In genomic region chr6:31680841-31681671, GRCh38 we compare ENCODE assay signal across 8 cellular contexts. TPM values are rescaled to one million over a fixed set of nuclear protein-coding genes. Genes with fewer than 3 reads are reported as not detected.
DNase-seq lines count a peak whose midpoint lies in the region; ATAC-seq and TF ChIP-seq lines count a peak whose summit lies in the region.

TSS of gene LY6G5C (minus strand) at chr6:31681067. CDS start at chr6:31680373, 694 bp downstream.

- peak; percentile 33 to 72 (median 45) for DNase-seq in CD8-positive, alpha-beta memory T cell
- DNase-seq in NCI-H748 treated with DMSO at 0.1 percent for 48 hours (lab: John Stamatoyannopoulos, UW) (peak; percentile 95), lower leg skin (ENCODE audit: low spot score in 2 of 2) (peak; percentile 86 to 95)
- peak; percentile 77 for DNase-seq in activated CD4-positive, alpha-beta memory T cell treated with anti-CD3 and anti-CD28 coated beads, Interleukin-2, amount 10 ng/mL, durations not matched to agents 7 days and 5 days
- peak; percentile 23 for DNase-seq in effector CD8-positive, alpha-beta T cell (lab: John Stamatoyannopoulos, UW)
- peak; percentile 31 to 41 (median 35) for DNase-seq in stimulated activated CD4-positive, alpha-beta T cell treated with anti-CD3 and anti-CD28 coated beads, TNF-alpha, amount 100 ng/mL, for 1 hour (ENCODE audit: low read depth in 3 of 3, low spot score in 1 of 3)

- H3K36me3 ChIP-seq in CD8-positive, alpha-beta memory T cell (ENCODE audit: insufficient read depth, low read length) = peaks cover 3% of the 10 kb centered on the region

- peak within 1 kb of the TSS; percentile 80 to 97 (median 87) for H3K4me3 Mint-ChIP-seq in CD8-positive, alpha-beta memory T cell
- peak within 1 kb of the TSS; percentile 74 for H3K4me3 Mint-ChIP-seq in activated CD4-positive, alpha-beta memory T cell treated with anti-CD3 and anti-CD28 coated beads, Interleukin-2, amount 10 ng/mL, durations not matched to agents 7 days and 5 days

- peaks cover 0 to 11% (median 4%) of the 10 kb centered on the region in 3 donors for H3K36me3 Mint-ChIP-seq in CD8-positive, alpha-beta memory T cell
- peaks cover 8% of the 10 kb centered on the region for H3K36me3 Mint-ChIP-seq in activated CD4-positive, alpha-beta memory T cell treated with anti-CD3 and anti-CD28 coated beads, Interleukin-2, amount 10 ng/mL, durations not matched to agents 7 days and 5 days (ENCODE audit: low read depth)

- H3K27me3 Mint-ChIP-seq in CD8-positive, alpha-beta memory T cell = no peaks in the 10 kb centered on the region
- H3K27me3 Mint-ChIP-seq in activated CD4-positive, alpha-beta memory T cell treated with anti-CD3 and anti-CD28 coated beads, Interleukin-2, amount 10 ng/mL, durations not matched to agents 7 days and 5 days = no peaks in the 10 kb centered on the region

- H3K4me1 Mint-ChIP-seq in CD8-positive, alpha-beta memory T cell = peaks cover 16 to 21% (median 16%) of the 10 kb centered on the region in 3 donors
- H3K4me1 Mint-ChIP-seq in activated CD4-positive, alpha-beta memory T cell treated with anti-CD3 and anti-CD28 coated beads, Interleukin-2, amount 10 ng/mL, durations not matched to agents 7 days and 5 days = peaks cover 38% of the 10 kb centered on the region

- TF ChIP-seq CTCF in lower leg skin (IDR thresholded peaks at IDR 0.05) = peak in 1 of 3 donors; percentile 60

- 0 to 1% methylated on average over 33 to 40 of the region's 51 CpGs for WGBS in lower leg skin, 2 donors

- POLR2A ChIA-PET in CD8-positive, alpha-beta memory T cell (lab: Charles Lee) = interaction anchor here (0.8 to 1.2 kb wide), 2 partner anchors 149 to 150 kb away, joined by 3 read pairs; no protein-coding TSS in a partner anchor
- POLR2A ChIA-PET in activated CD4-positive, alpha-beta memory T cell treated with anti-CD3 and anti-CD28 coated beads, Interleukin-2, amount 10 ng/mL, durations not matched to agents 7 days and 5 days (lab: Charles Lee) = interaction anchor here (0.7 to 2.2 kb wide), 10 partner anchors 9 to 132 kb away, joined by 3 to 8 read pairs (median 4); partner anchors contain the start of genes BAG6 and MSH5

- ATAC-seq in HG02885 (IDR thresholded peaks at IDR 0.05; ENCODE audit: poor library complexity, unreplicated experiment) (peak; percentile 51), GM18520 (IDR thresholded peaks at IDR 0.05; ENCODE audit: unreplicated experiment) (no peak)

- H3K27ac Mint-ChIP-seq in CD8-positive, alpha-beta memory T cell = peak within 1 kb of the TSS; percentile 32 to 93 (median 88)
- H3K27ac Mint-ChIP-seq in activated CD4-positive, alpha-beta memory T cell treated with anti-CD3 and anti-CD28 coated beads, Interleukin-2, amount 10 ng/mL, durations not matched to agents 7 days and 5 days = peak within 1 kb of the TSS; percentile 46

- no peaks in the 10 kb centered on the region for H3K9me3 Mint-ChIP-seq in CD8-positive, alpha-beta memory T cell
- no peaks in the 10 kb centered on the region for H3K9me3 Mint-ChIP-seq in activated CD4-positive, alpha-beta memory T cell treated with anti-CD3 and anti-CD28 coated beads, Interleukin-2, amount 10 ng/mL, durations not matched to agents 7 days and 5 days

- H3K4me1 ChIP-seq in CD8-positive, alpha-beta memory T cell (ENCODE audit: insufficient read depth, low read length) = peaks cover 10% of the 10 kb centered on the region

- CTCF ChIA-PET in CD8-positive, alpha-beta memory T cell (lab: Charles Lee) = interaction anchor here (0.7 to 1.9 kb wide), 8 partner anchors 18 to 366 kb away, joined by 3 to 12 read pairs (median 4); partner anchors contain the start of gene ABHD16A
- CTCF ChIA-PET in activated CD4-positive, alpha-beta memory T cell treated with anti-CD3 and anti-CD28 coated beads, Interleukin-2, amount 10 ng/mL, durations not matched to agents 7 days and 5 days (lab: Charles Lee) = interaction anchor here (0.6 to 2.1 kb wide), 10 partner anchors 9 to 182 kb away, joined by 3 to 11 read pairs (median 4); partner anchors contain the start of gene NEU1

- H3K4me3 ChIP-seq in CD8-positive, alpha-beta memory T cell (ENCODE audit: low read length) = peak within 1 kb of the TSS; percentile 66
- H3K4me3 ChIP-seq in lower leg skin (ENCODE audit: low read depth, poor library complexity, severe bottlenecking) = peak within 1 kb of the TSS; percentile 19

- peak within 1 kb of the TSS; percentile 28 for H3K27ac ChIP-seq in CD8-positive, alpha-beta memory T cell (ENCODE audit: low read depth, low read length)

- H3K9me3 ChIP-seq in CD8-positive, alpha-beta memory T cell (ENCODE audit: low read length) = no peaks in the 10 kb centered on the region

- intact Hi-C loops in lower leg skin (cut with DNase I; ENCODE audit: low total_unique reads) = no loop called here

- no peaks in the 10 kb centered on the region for H3K27me3 ChIP-seq in CD8-positive, alpha-beta memory T cell (ENCODE audit: insufficient read depth, low read length, poor library complexity, severe bottlenecking)

- no peak for TF ChIP-seq POLR2A in lower leg skin (IDR thresholded peaks at IDR 0.05)

RNA-seq across cellular contexts. Expression of gene LY6G5C, which starts in this region (rescaled TPM):
- 1 to 10 TPM; 3.5 to 4.5 TPM for total RNA-seq in CD8-positive, alpha-beta memory T cell
- 10.3 TPM for polyA plus RNA-seq in CD8-positive, alpha-beta memory T cell
- 1 to 10 TPM; 2.3 to 2.6 TPM for total RNA-seq in activated CD4-positive, alpha-beta memory T cell treated with anti-CD3 and anti-CD28 coated beads, Interleukin-2, amount 10 ng/mL, durations not matched to agents 7 days and 5 days
- total RNA-seq in lower leg skin = 1 to 10 TPM in 1 of 4 donors, not detected in 3; 1.6 TPM

Comparison
In these comparisons a context has a peak if more than half of its experiments do, and no peak if none do; other contexts are left out.
1. DNase-seq: peak in every context shown above with its lines; median percentile 95 in NCI-H748 treated with DMSO at 0.1 percent for 48 hours; 90 in lower leg skin; 77 in activated CD4-positive, alpha-beta memory T cell treated with anti-CD3 and anti-CD28 coated beads, Interleukin-2, amount 10 ng/mL, durations not matched to agents 7 days and 5 days; 45 in CD8-positive, alpha-beta memory T cell; 35 in stimulated activated CD4-positive, alpha-beta T cell treated with anti-CD3 and anti-CD28 coated beads, TNF-alpha, amount 100 ng/mL, for 1 hour; 23 in effector CD8-positive, alpha-beta T cell.